In the genomic region with DNA sequence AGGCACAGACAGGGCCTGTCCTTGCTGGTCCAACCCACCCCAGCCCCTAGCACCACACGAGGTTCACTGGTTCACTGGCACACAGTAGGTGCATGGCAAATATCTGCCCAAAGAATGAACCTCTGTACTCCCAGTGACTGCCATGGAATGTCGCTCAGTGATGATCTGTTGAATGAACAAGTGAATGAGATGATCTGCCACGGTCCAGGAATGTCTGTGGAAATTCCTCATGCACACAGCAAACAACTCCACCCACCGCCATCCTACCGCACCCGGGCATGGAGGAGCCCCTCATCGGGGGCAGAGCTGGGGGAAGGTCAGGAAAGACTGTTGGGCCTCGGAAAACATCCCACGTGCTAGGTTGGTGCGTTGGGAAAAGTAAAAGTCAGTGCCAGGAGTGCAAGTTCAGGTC, we compare ENCODE assay signal across 1 cellular context.
TF ChIP-seq lines count a peak whose summit lies in the region.

No MANE protein-coding gene starts in this region.

TF ChIP-seq in GM23338, 12 proteins besides CTCF, POLR2A, EP300 and RAD21 (continued from another document):
- TF ChIP-seq ZNF462 (CRISPR knock-in tag; IDR thresholded peaks at IDR 0.05), result no peak
